ENCODE assay signal across 1 cellular context in the genomic region with DNA sequence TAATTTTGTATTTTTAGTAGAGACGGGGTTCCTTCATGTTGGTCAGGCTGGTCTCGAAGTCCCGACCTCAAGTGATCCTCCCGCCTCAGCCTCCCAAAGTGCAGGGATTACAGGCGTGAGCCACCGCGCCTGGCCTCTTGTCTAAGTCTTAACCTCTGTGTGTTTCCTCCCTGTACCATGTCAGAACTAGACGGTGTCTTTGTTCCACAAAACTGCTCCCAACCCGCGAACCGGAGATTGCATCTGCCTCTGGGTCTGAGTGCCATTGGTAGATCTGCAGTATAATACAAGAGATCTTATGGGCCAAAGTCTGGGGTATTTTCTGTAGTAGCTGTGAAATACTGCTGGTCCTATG.
TF ChIP-seq lines count a peak whose summit lies in the region.

No MANE protein-coding gene starts in this region.

TF ChIP-seq in HepG2, 621 proteins besides CTCF, POLR2A, EP300 and RAD21:
- TF ChIP-seq ZBTB38 (CRISPR knock-in tag; IDR thresholded peaks at IDR 0.05), result peak; percentile 34; the same call in 1 of the 2 replicates
- TF ChIP-seq SP4 (CRISPR knock-in tag; IDR thresholded peaks at IDR 0.05), result 0 out of 2 replicates have a peak, but pooled peaks have one; percentile 22
- TF ChIP-seq, protein P1, sequence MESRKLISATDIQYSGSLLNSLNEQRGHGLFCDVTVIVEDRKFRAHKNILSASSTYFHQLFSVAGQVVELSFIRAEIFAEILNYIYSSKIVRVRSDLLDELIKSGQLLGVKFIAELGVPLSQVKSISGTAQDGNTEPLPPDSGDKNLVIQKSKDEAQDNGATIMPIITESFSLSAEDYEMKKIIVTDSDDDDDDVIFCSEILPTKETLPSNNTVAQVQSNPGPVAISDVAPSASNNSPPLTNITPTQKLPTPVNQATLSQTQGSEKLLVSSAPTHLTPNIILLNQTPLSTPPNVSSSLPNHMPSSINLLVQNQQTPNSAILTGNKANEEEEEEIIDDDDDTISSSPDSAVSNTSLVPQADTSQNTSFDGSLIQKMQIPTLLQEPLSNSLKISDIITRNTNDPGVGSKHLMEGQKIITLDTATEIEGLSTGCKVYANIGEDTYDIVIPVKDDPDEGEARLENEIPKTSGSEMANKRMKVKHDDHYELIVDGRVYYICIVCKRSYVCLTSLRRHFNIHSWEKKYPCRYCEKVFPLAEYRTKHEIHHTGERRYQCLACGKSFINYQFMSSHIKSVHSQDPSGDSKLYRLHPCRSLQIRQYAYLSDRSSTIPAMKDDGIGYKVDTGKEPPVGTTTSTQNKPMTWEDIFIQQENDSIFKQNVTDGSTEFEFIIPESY (CRISPR knock-in tag; IDR thresholded peaks at IDR 0.05), result peak; percentile 35; the same call in 1 of the 2 replicates
- TF ChIP-seq ZNF703 (CRISPR knock-in tag; IDR thresholded peaks at IDR 0.05; ENCODE audit: borderline replicate concordance), result no peak
